In the genomic region with DNA sequence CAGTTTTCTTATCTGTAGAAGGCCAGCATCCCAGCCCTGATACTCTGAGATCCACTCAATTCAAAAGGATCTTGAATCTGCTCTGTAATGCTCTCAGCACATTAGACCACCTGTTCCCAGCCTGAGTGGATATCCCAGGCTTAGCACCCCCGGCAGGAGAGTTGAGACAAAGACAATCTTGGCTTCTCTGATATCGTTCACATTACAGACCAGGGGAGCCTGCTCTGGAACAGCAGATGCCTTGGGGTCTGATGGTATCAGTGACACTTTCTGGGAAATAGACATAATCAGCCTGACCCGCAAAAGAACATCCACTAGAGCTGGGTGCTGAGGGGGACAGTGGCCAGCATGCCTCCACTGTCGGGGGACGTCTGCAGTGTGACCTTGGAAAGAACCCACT, we compare ENCODE assay signal across 2 cellular contexts.
TF ChIP-seq lines count a peak whose summit lies in the region.

No MANE protein-coding gene starts in this region.

TF ChIP-seq in A549, 52 proteins besides CTCF, POLR2A, EP300 and RAD21 (continued from another document):
- no peak for TF ChIP-seq REST (IDR thresholded peaks at IDR 0.05)
- no peak for TF ChIP-seq E2F6 (IDR thresholded peaks at IDR 0.05; ENCODE audit: borderline replicate concordance, low read depth)
- TF ChIP-seq CHD4 (IDR thresholded peaks at IDR 0.05; ENCODE audit: borderline replicate concordance) = no peak
- TF ChIP-seq, protein P1, sequence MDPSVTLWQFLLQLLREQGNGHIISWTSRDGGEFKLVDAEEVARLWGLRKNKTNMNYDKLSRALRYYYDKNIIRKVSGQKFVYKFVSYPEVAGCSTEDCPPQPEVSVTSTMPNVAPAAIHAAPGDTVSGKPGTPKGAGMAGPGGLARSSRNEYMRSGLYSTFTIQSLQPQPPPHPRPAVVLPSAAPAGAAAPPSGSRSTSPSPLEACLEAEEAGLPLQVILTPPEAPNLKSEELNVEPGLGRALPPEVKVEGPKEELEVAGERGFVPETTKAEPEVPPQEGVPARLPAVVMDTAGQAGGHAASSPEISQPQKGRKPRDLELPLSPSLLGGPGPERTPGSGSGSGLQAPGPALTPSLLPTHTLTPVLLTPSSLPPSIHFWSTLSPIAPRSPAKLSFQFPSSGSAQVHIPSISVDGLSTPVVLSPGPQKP (IDR thresholded peaks at IDR 0.05; ENCODE audit: low read depth, low read length) = no peak
- no peak for TF ChIP-seq ZFP36 (IDR thresholded peaks at IDR 0.05; ENCODE audit: borderline replicate concordance, partially characterized antibody)

TF ChIP-seq in K562, 482 proteins besides CTCF, POLR2A, EP300 and RAD21 (continued from another document):
- TF ChIP-seq, protein P2, sequence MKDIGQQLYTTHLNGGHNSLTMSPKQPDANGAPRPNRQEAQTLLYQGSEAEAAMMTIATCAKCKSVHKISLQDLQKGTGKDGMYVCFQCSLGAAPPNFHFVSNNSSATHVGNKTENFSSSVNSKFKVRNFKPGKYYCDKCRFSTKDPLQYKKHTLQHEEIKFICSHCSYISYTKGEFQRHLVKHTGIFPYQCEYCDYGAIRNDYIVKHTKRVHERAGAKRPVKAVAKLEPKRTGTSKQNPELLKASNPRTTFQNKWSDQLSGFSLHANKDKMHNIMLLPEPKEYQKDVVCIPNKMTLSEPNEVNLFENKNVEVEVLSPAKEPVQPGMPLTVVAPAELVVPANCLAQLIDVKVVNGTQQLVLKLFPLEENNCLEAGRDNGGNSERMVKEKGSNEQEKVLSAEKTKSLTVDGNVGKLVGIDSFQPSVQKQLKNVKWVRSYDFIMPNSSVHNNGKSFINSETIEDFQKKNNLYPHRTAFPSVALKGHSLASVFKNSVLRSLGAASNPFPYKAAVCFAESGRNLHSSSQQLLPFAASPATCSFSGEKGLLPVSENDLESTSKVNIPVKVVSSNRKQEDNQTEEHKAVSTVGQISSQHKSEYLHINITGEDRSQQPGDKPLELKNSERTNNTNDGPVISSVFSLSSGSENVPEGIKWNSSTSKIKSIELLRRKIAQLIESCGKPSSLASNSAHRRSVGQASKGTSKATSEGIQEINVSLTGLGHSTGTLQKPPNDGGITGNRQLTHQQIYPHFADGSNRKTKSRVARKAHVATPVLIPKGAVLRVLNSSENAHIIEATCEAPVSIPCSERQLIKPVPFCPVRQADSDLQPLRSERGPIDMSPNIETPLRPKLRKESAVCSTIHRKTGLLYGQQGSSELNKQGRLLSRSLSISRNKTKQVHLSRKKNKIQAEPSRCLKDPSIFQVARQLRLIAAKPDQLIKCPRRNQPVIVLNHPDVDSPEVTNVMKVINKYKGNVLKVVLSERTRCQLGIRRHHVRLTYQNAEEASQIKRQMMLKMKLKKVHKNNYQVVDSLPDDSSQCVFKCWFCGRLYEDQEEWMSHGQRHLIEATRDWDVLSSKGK (CRISPR knock-in tag; IDR thresholded peaks at IDR 0.05) = no peak
- TF ChIP-seq L3MBTL2 (IDR thresholded peaks at IDR 0.05) (no peak), CBFA2T3 (IDR thresholded peaks at IDR 0.05) (0 out of 2 replicates have a peak, but pooled peaks have one; percentile 22)
